In genomic region chr1:212908071-212908470, GRCh38 we compare ENCODE assay signal across 1 cellular context.
TF ChIP-seq lines count a peak whose summit lies in the region.

No MANE protein-coding gene starts in this region.

TF ChIP-seq in WTC11, 78 proteins besides CTCF, POLR2A, EP300 and RAD21:
- TF ChIP-seq, protein P1, sequence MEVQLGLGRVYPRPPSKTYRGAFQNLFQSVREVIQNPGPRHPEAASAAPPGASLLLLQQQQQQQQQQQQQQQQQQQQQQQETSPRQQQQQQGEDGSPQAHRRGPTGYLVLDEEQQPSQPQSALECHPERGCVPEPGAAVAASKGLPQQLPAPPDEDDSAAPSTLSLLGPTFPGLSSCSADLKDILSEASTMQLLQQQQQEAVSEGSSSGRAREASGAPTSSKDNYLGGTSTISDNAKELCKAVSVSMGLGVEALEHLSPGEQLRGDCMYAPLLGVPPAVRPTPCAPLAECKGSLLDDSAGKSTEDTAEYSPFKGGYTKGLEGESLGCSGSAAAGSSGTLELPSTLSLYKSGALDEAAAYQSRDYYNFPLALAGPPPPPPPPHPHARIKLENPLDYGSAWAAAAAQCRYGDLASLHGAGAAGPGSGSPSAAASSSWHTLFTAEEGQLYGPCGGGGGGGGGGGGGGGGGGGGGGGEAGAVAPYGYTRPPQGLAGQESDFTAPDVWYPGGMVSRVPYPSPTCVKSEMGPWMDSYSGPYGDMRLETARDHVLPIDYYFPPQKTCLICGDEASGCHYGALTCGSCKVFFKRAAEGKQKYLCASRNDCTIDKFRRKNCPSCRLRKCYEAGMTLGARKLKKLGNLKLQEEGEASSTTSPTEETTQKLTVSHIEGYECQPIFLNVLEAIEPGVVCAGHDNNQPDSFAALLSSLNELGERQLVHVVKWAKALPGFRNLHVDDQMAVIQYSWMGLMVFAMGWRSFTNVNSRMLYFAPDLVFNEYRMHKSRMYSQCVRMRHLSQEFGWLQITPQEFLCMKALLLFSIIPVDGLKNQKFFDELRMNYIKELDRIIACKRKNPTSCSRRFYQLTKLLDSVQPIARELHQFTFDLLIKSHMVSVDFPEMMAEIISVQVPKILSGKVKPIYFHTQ (CRISPR knock-in tag; IDR thresholded peaks at IDR 0.05) = peak; percentile 61; the same call in 1 of the 2 replicates
- TF ChIP-seq FOXK1 (CRISPR knock-in tag; IDR thresholded peaks at IDR 0.05) = 0 out of 2 replicates have a peak, but pooled peaks have one; percentile 24
- TF ChIP-seq TEAD1 (CRISPR knock-in tag; IDR thresholded peaks at IDR 0.05) = peak; percentile 65; the same call in 1 of the 2 replicates
- TF ChIP-seq, protein P2, sequence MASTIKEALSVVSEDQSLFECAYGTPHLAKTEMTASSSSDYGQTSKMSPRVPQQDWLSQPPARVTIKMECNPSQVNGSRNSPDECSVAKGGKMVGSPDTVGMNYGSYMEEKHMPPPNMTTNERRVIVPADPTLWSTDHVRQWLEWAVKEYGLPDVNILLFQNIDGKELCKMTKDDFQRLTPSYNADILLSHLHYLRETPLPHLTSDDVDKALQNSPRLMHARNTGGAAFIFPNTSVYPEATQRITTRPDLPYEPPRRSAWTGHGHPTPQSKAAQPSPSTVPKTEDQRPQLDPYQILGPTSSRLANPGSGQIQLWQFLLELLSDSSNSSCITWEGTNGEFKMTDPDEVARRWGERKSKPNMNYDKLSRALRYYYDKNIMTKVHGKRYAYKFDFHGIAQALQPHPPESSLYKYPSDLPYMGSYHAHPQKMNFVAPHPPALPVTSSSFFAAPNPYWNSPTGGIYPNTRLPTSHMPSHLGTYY (CRISPR knock-in tag; IDR thresholded peaks at IDR 0.05) = 0 out of 2 replicates have a peak, but pooled peaks have one; percentile 66
- TF ChIP-seq, protein P3, sequence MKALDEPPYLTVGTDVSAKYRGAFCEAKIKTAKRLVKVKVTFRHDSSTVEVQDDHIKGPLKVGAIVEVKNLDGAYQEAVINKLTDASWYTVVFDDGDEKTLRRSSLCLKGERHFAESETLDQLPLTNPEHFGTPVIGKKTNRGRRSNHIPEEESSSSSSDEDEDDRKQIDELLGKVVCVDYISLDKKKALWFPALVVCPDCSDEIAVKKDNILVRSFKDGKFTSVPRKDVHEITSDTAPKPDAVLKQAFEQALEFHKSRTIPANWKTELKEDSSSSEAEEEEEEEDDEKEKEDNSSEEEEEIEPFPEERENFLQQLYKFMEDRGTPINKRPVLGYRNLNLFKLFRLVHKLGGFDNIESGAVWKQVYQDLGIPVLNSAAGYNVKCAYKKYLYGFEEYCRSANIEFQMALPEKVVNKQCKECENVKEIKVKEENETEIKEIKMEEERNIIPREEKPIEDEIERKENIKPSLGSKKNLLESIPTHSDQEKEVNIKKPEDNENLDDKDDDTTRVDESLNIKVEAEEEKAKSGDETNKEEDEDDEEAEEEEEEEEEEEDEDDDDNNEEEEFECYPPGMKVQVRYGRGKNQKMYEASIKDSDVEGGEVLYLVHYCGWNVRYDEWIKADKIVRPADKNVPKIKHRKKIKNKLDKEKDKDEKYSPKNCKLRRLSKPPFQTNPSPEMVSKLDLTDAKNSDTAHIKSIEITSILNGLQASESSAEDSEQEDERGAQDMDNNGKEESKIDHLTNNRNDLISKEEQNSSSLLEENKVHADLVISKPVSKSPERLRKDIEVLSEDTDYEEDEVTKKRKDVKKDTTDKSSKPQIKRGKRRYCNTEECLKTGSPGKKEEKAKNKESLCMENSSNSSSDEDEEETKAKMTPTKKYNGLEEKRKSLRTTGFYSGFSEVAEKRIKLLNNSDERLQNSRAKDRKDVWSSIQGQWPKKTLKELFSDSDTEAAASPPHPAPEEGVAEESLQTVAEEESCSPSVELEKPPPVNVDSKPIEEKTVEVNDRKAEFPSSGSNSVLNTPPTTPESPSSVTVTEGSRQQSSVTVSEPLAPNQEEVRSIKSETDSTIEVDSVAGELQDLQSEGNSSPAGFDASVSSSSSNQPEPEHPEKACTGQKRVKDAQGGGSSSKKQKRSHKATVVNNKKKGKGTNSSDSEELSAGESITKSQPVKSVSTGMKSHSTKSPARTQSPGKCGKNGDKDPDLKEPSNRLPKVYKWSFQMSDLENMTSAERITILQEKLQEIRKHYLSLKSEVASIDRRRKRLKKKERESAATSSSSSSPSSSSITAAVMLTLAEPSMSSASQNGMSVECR (CRISPR knock-in tag; IDR thresholded peaks at IDR 0.05; ENCODE audit: borderline replicate concordance) = 0 out of 2 replicates have a peak, but pooled peaks have one; percentile 24
- TF ChIP-seq SP1 (CRISPR knock-in tag; conservative IDR thresholded peaks at IDR 0.05) = 0 out of 2 replicates have a peak, but pooled peaks have one; percentile 11
- TF ChIP-seq, protein P4, sequence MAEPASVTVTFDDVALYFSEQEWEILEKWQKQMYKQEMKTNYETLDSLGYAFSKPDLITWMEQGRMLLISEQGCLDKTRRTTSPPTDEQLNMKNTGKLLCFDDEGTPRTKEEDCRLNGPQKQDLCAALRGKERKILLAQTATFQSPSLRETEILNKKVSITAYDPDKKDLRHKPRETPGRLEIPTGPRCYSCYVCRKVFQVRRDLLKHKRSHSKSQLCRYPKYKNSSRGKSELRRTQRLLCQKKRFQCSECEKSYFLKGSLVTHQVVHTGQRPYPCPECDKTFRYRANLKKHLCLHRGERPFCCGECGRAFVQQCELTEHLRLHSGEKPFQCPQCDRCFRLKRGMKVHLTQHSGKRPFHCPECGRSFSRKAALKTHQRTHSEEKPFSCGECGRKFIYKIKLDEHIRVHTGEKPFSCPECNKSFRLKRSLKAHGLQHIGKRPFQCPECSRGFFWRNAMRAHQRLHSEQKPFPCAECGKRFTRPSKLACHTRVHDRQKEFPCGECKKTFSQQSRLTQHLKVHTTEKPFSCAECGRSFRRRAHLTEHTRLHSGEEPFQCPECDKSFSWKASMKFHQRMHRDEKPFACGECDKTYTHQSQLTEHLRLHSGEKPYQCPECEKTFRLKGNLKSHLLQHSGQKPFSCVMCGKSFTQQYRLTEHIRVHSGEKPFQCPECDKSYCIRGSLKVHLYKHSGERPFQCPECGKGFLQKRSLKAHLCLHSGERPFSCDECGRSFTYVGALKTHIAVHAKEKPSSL (CRISPR knock-in tag; conservative IDR thresholded peaks at IDR 0.05) = 0 out of 2 replicates have a peak, but pooled peaks have one; percentile 35
- TF ChIP-seq, protein P5, sequence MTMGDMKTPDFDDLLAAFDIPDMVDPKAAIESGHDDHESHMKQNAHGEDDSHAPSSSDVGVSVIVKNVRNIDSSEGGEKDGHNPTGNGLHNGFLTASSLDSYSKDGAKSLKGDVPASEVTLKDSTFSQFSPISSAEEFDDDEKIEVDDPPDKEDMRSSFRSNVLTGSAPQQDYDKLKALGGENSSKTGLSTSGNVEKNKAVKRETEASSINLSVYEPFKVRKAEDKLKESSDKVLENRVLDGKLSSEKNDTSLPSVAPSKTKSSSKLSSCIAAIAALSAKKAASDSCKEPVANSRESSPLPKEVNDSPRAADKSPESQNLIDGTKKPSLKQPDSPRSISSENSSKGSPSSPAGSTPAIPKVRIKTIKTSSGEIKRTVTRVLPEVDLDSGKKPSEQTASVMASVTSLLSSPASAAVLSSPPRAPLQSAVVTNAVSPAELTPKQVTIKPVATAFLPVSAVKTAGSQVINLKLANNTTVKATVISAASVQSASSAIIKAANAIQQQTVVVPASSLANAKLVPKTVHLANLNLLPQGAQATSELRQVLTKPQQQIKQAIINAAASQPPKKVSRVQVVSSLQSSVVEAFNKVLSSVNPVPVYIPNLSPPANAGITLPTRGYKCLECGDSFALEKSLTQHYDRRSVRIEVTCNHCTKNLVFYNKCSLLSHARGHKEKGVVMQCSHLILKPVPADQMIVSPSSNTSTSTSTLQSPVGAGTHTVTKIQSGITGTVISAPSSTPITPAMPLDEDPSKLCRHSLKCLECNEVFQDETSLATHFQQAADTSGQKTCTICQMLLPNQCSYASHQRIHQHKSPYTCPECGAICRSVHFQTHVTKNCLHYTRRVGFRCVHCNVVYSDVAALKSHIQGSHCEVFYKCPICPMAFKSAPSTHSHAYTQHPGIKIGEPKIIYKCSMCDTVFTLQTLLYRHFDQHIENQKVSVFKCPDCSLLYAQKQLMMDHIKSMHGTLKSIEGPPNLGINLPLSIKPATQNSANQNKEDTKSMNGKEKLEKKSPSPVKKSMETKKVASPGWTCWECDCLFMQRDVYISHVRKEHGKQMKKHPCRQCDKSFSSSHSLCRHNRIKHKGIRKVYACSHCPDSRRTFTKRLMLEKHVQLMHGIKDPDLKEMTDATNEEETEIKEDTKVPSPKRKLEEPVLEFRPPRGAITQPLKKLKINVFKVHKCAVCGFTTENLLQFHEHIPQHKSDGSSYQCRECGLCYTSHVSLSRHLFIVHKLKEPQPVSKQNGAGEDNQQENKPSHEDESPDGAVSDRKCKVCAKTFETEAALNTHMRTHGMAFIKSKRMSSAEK (CRISPR knock-in tag; IDR thresholded peaks at IDR 0.05; ENCODE audit: borderline replicate concordance) = peak; percentile 78; the same call in 1 of the 2 replicates
